21 cellular contexts compared by ENCODE assay signal in the genomic region with DNA sequence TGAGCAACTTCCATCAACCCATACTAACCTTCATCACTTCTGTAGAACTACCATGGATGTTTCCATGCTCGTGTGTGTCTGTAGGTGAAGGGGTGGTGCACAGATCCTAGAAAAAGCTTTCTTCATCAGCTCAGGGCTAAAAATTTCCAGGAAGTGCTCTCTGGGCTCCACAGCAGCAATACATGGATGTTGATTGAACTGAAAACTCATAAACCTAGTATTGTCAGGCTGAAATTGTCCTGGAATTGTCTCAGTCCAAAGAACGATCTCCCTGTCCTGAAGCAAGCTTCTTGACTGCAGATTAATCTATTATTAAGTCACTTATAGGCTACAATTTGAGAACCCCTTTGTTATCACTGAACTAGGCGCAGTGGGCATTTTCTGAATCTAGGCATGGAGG. TPM values are rescaled to one million over a fixed set of nuclear protein-coding genes. Genes with fewer than 3 reads are reported as not detected.
DNase-seq lines count a peak whose midpoint lies in the region; ATAC-seq and TF ChIP-seq lines count a peak whose summit lies in the region.
"Had no signal": no experiment of that assay in that cellular context is flagged by ENCODE, and none has a peak within 500 bp of the region (broad histone marks: within the 10 kb centered on the region; RNA-seq: fewer than 3 reads in every experiment).

No MANE protein-coding gene starts in this region.

- no TSS peak for BruUV-seq in Caco-2 (replicated peaks; lab: Mats Ljungman, UMichigan)
- no TSS peak for BruUV-seq in PC-3 (replicated peaks; lab: Mats Ljungman, UMichigan)

- no peaks in the 10 kb centered on the region for H3F3A ChIP-seq in PC-3 (ENCODE audit: low read length, unreplicated experiment)

- peak overlapping the region; percentile 51 for H3K27ac Mint-ChIP-seq in Caco-2 (ENCODE audit: unreplicated experiment)
- H3K27ac Mint-ChIP-seq in chondrocyte (ENCODE audit: unreplicated experiment): peak overlapping the region; percentile 49
- H3K27ac Mint-ChIP-seq: activated CD8-positive, alpha-beta memory T cell treated with anti-CD3 and anti-CD28 coated beads, Interleukin-2, amount 10 ng/mL, durations not matched to agents 7 days and 5 days; activated naive CD8-positive, alpha-beta T cell treated with anti-CD3 and anti-CD28 coated beads for 36 hours; naive thymus-derived CD4-positive, alpha-beta T cell had no signal

- no peaks in the 10 kb centered on the region for H3K27me3 ChIP-seq in Caco-2 (replicated peaks; ENCODE audit: control insufficient read depth, insufficient read depth, low read length)
- no peaks in the 10 kb centered on the region for H3K27me3 ChIP-seq in PC-3 (ENCODE audit: low read length)
- H3K27me3 ChIP-seq: sigmoid colon had no signal

- CTCF ChIA-PET in Caco-2 (lab: Charles Lee): interaction anchor here (0.7 to 1.6 kb wide), 4 partner anchors 10 to 286 kb away, joined by 3 to 10 read pairs (median 4); no protein-coding TSS in a partner anchor
- CTCF ChIA-PET in PC-3 (lab: Charles Lee): no interaction called here

- no peaks in the 10 kb centered on the region for H4K20me1 ChIP-seq in PC-3 (ENCODE audit: low read length)

- H3K4me3 Mint-ChIP-seq in Caco-2 (ENCODE audit: unreplicated experiment) (no peak overlapping the region), chondrocyte (ENCODE audit: unreplicated experiment) (no peak overlapping the region)
- H3K4me3 Mint-ChIP-seq: activated CD8-positive, alpha-beta memory T cell treated with anti-CD3 and anti-CD28 coated beads, Interleukin-2, amount 10 ng/mL, durations not matched to agents 7 days and 5 days; activated naive CD8-positive, alpha-beta T cell treated with anti-CD3 and anti-CD28 coated beads for 36 hours; CD14-positive monocyte; naive thymus-derived CD4-positive, alpha-beta T cell had no signal

- ATAC-seq in PC-3: no peak
- ATAC-seq in mucosa of descending colon: peak; percentile 69
- ATAC-seq in GM19351 (IDR thresholded peaks at IDR 0.05; ENCODE audit: unreplicated experiment): no peak
- ATAC-seq: activated CD8-positive, alpha-beta memory T cell treated with anti-CD3 and anti-CD28 coated beads, Interleukin-2, amount 10 ng/mL, durations not matched to agents 7 days and 5 days; naive thymus-derived CD4-positive, alpha-beta T cell had no signal

- TF ChIP-seq CTCF in Caco-2 (IDR thresholded peaks at IDR 0.05; ENCODE audit: insufficient read depth in 1 of 2, low read depth in 1 of 2, low read length in 1 of 2, severe bottlenecking in 1 of 2, unreplicated experiment in 1 of 2) (no peak), PC-3 (conservative IDR thresholded peaks at IDR 0.05; ENCODE audit: low read depth, low read length) (no peak), chondrocyte (IDR thresholded peaks at IDR 0.05) (no peak), mucosa of descending colon (IDR thresholded peaks at IDR 0.05) (no peak)

- no peaks in the 10 kb centered on the region for H3K9me2 ChIP-seq in PC-3 (replicated peaks; ENCODE audit: low read length)

- H3K4me3 ChIP-seq in Caco-2 (ENCODE audit: low read depth, low read length) (no peak overlapping the region), PC-3 (ENCODE audit: low read length) (peak overlapping the region; percentile 31; the same call in 1 of the 2 replicates), mucosa of descending colon (no peak overlapping the region)
- H3K4me3 ChIP-seq: lung, sigmoid colon had no signal

- H3K27me3 Mint-ChIP-seq in Caco-2 (ENCODE audit: insufficient read depth, unreplicated experiment) (no peaks in the 10 kb centered on the region), chondrocyte (ENCODE audit: low read depth) (no peaks in the 10 kb centered on the region)

- H3K36me3 ChIP-seq in Caco-2 (ENCODE audit: control insufficient read depth, insufficient read depth, low read length) (peaks cover 3% of the 10 kb centered on the region), PC-3 (ENCODE audit: low read depth, low read length) (no peaks in the 10 kb centered on the region; the same call in 1 of the 2 replicates), mucosa of descending colon (ENCODE audit: low read depth) (no peaks in the 10 kb centered on the region)
- H3K36me3 ChIP-seq: sigmoid colon had no signal

- peaks cover 16% of the 10 kb centered on the region for H3K4me1 ChIP-seq in Caco-2
- peaks cover 67% of the 10 kb centered on the region for H3K4me1 ChIP-seq in PC-3 (ENCODE audit: insufficient read depth, low read length)
- H3K4me1 ChIP-seq in mucosa of descending colon (ENCODE audit: low read depth): peaks cover 4% of the 10 kb centered on the region

- H3K4me1 Mint-ChIP-seq in Caco-2 (ENCODE audit: low read depth, unreplicated experiment) (peaks cover 19% of the 10 kb centered on the region), chondrocyte (ENCODE audit: low read depth) (peaks cover 53% of the 10 kb centered on the region)
- H3K4me1 Mint-ChIP-seq: activated CD8-positive, alpha-beta memory T cell treated with anti-CD3 and anti-CD28 coated beads, Interleukin-2, amount 10 ng/mL, durations not matched to agents 7 days and 5 days; naive thymus-derived CD4-positive, alpha-beta T cell had no signal

- H3K4me2 ChIP-seq in PC-3 (ENCODE audit: low read length): peak overlapping the region; percentile 74

- H3K36me3 Mint-ChIP-seq in Caco-2 (ENCODE audit: insufficient read depth, unreplicated experiment): peaks cover 70% of the 10 kb centered on the region
- peaks cover 3% of the 10 kb centered on the region for H3K36me3 Mint-ChIP-seq in chondrocyte (ENCODE audit: low read depth)
- H3K36me3 Mint-ChIP-seq: activated CD8-positive, alpha-beta memory T cell treated with anti-CD3 and anti-CD28 coated beads, Interleukin-2, amount 10 ng/mL, durations not matched to agents 7 days and 5 days; activated naive CD8-positive, alpha-beta T cell treated with anti-CD3 and anti-CD28 coated beads for 36 hours; naive thymus-derived CD4-positive, alpha-beta T cell had no signal

- intact Hi-C loops in Caco-2 (cut with micrococcal nuclease; ENCODE audit: unreplicated experiment): loop anchor here (5.0 to 10.0 kb wide), 2 partner anchors 92 to 186 kb away; no protein-coding TSS in a partner anchor
- intact Hi-C loops in PC-3 (cut with micrococcal nuclease): loop anchor here (2.0 kb wide), 1 partner anchor 118 kb away; no protein-coding TSS in a partner anchor
- intact Hi-C loops in mucosa of descending colon (cut with DNase I, micrococcal nuclease): no loop called here
- intact Hi-C loops in posterior cingulate gyrus (cut with DNase I): no loop called here

- no peaks in the 10 kb centered on the region for H3K79me2 ChIP-seq in PC-3 (ENCODE audit: low read length)

- no peaks in the 10 kb centered on the region for H3K9me3 Mint-ChIP-seq in Caco-2 (ENCODE audit: unreplicated experiment)
- H3K9me3 Mint-ChIP-seq in chondrocyte (ENCODE audit: low read depth): no peaks in the 10 kb centered on the region
- H3K9me3 Mint-ChIP-seq: activated naive CD8-positive, alpha-beta T cell treated with anti-CD3 and anti-CD28 coated beads for 36 hours; naive thymus-derived CD4-positive, alpha-beta T cell had no signal

- DNase-seq in Caco-2 (no peak), PC-3 (no peak), chondrocyte (ENCODE audit: low spot score) (no peak), mucosa of descending colon (no peak), A172 (ENCODE audit: low spot score) (no peak), DMS 273 (lab: John Stamatoyannopoulos, UW; ENCODE audit: unreplicated experiment) (no peak), posterior cingulate gyrus (no peak)
- DNase-seq: activated CD4-positive, alpha-beta T cell treated with anti-CD3 and anti-CD28 coated beads for 48 hours; activated CD8-positive, alpha-beta memory T cell treated with anti-CD3 and anti-CD28 coated beads, Interleukin-2, amount 10 ng/mL, durations not matched to agents 7 days and 5 days; activated naive CD8-positive, alpha-beta T cell treated with anti-CD3 and anti-CD28 coated beads for 36 hours; GF-D8; naive thymus-derived CD4-positive, alpha-beta T cell; NCI-H1105; NCI-H2081; NCI-H510A; SHP77 had no signal

- POLR2A ChIA-PET in Caco-2 (lab: Charles Lee) (no interaction called here), PC-3 (lab: Charles Lee; ENCODE audit: unreplicated experiment) (interaction anchor here (0.6 kb wide), 1 partner anchor 204 kb away, joined by 3 read pairs; no protein-coding TSS in a partner anchor)

- H3K27ac ChIP-seq in PC-3 (ENCODE audit: low read length): peak overlapping the region; percentile 80
- H3K27ac ChIP-seq: sigmoid colon had no signal

- no peak overlapping the region for H3K9ac ChIP-seq in PC-3 (ENCODE audit: low read length)

- H3K9me3 ChIP-seq in Caco-2: no peaks in the 10 kb centered on the region
- H3K9me3 ChIP-seq in PC-3 (ENCODE audit: low read length): no peaks in the 10 kb centered on the region
- H3K9me3 ChIP-seq in mucosa of descending colon: no peaks in the 10 kb centered on the region
- H3K9me3 ChIP-seq: sigmoid colon had no signal

- no peak overlapping the region for H2AFZ ChIP-seq in PC-3 (ENCODE audit: low read length)

RNA-seq across cellular contexts. Expression of a gene that starts 39.8 kb away (rescaled TPM):
- total RNA-seq in Caco-2 (2022) (not detected in 2 replicates), PC-3 (2014; rRNA removed) (0.35 TPM in 1 of 2 replicates, not detected in the other), chondrocyte (0.45 to 3.2 TPM (median 0.90 TPM) in 3 replicates), mucosa of descending colon (under 1 TPM in 1 of 3 donors, not detected in 2; 0.31 TPM)
- 0.07 and 0.22 TPM in 2 replicates for total RNA-seq in A172 (2014; rRNA removed; shearing (Covaris generic))
- total RNA-seq: activated CD8-positive, alpha-beta memory T cell treated with anti-CD3 and anti-CD28 coated beads, Interleukin-2, amount 10 ng/mL, durations not matched to agents 7 days and 5 days; activated naive CD8-positive, alpha-beta T cell treated with anti-CD3 and anti-CD28 coated beads for 36 hours; fibroblast of villous mesenchyme; naive thymus-derived CD4-positive, alpha-beta T cell had no signal

Comparison
In these comparisons a context has a peak if more than half of its experiments do, and no peak if none do; other contexts are left out.
1. intact Hi-C loops: an anchor here in Caco-2 (5.0 to 10.0 kb wide) and PC-3 (2.0 kb wide); none called in mucosa of descending colon and posterior cingulate gyrus.